Comparison of ENCODE assay signal across 10 cellular contexts in the genomic region with DNA sequence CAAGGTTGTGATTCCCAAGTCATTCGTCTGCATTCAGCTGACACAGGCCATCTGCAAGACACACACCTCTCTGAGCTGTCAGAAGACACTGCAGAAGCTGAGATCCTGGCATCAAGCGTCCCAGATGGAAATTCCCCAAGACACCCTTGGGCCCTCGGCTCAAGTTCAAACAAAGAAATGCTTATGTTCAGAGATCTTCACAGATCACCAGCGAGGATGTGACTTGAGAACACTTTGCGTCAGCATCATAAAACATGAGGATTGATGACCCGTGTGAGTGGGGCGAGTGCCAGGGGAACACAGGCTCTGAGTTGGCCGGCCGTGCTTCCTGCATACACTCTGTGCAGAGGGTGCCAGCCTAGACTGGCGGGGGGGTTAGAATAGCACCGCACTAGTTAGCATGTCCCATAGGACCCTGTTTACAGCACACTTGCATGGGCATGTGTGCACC. TPM values are rescaled to one million over a fixed set of nuclear protein-coding genes. Genes with fewer than 3 reads are reported as not detected.
DNase-seq lines count a peak whose midpoint lies in the region; ATAC-seq, FAIRE-seq and TF ChIP-seq lines count a peak whose summit lies in the region.
"Had no signal": no experiment of that assay in that cellular context is flagged by ENCODE, and none has a peak within 500 bp of the region (broad histone marks: within the 10 kb centered on the region; RNA-seq: fewer than 3 reads in every experiment).

No MANE protein-coding gene starts in this region.

- no peak overlapping the region for H3K9ac ChIP-seq in BLaER1
- no peak overlapping the region for H3K9ac ChIP-seq in Karpas-422 (ENCODE audit: low read length)

- peak; percentile 53 for DNase-seq in Karpas-422
- peak; percentile 96 for DNase-seq in bronchial epithelial cell (ENCODE audit: low read depth)
- peak; percentile 57 for DNase-seq in nephron progenitor cell
- DNase-seq in NCI-H1694 treated with DMSO at 0.1 percent for 48 hours (lab: John Stamatoyannopoulos, UW) = no peak
- DNase-seq in left lobe of liver (ENCODE audit: low spot score) = no peak
- DNase-seq: NCI-H2107, retina had no signal

- H3K4me1 ChIP-seq in BLaER1 = peaks cover 12% of the 10 kb centered on the region
- H3K4me1 ChIP-seq in Karpas-422 (ENCODE audit: low read length) = peaks cover 10% of the 10 kb centered on the region

- H3K27me3 ChIP-seq in BLaER1 (no peaks in the 10 kb centered on the region), Karpas-422 (ENCODE audit: low read length) (no peaks in the 10 kb centered on the region), bronchial epithelial cell (ENCODE audit: control insufficient read depth, insufficient read depth, low read length) (no peaks in the 10 kb centered on the region)

- H3K27me3 Mint-ChIP-seq in nephron progenitor cell (ENCODE audit: low read depth, poor library complexity) = peaks cover 9% of the 10 kb centered on the region

- H3K36me3 ChIP-seq in BLaER1 (no peaks in the 10 kb centered on the region), Karpas-422 (ENCODE audit: insufficient read depth, low read length) (no peaks in the 10 kb centered on the region), bronchial epithelial cell (ENCODE audit: control insufficient read depth, insufficient read depth, low read length) (no peaks in the 10 kb centered on the region)

- no peak overlapping the region for H3K27ac ChIP-seq in BLaER1
- H3K27ac ChIP-seq in Karpas-422 (ENCODE audit: low read length) = no peak overlapping the region

- H3K4me3 Mint-ChIP-seq in nephron progenitor cell = no peak overlapping the region

- H3K4me3 ChIP-seq in BLaER1 (no peak overlapping the region), Karpas-422 (ENCODE audit: low read length) (no peak overlapping the region), bronchial epithelial cell (ENCODE audit: low read depth, low read length) (no peak overlapping the region)

- TF ChIP-seq CTCF in bronchial epithelial cell (IDR thresholded peaks at IDR 0.05; ENCODE audit: insufficient read depth, low read length, severe bottlenecking) = no peak
- TF ChIP-seq CTCF in nephron progenitor cell (IDR thresholded peaks at IDR 0.05) = no peak

- H3K36me3 Mint-ChIP-seq in nephron progenitor cell (ENCODE audit: low read depth) = no peaks in the 10 kb centered on the region

- H3K27ac Mint-ChIP-seq in nephron progenitor cell = peak overlapping the region; percentile 80

- no peaks in the 10 kb centered on the region for H3K9me3 ChIP-seq in BLaER1
- H3K9me3 ChIP-seq in Karpas-422 (ENCODE audit: low read length) = no peaks in the 10 kb centered on the region

- H3K9me2 ChIP-seq in Karpas-422 (replicated peaks; ENCODE audit: insufficient read depth, low read length) = no peaks in the 10 kb centered on the region

- peak; percentile 95 for FAIRE-seq in bronchial epithelial cell (lab: Jason Lieb, UNC)

- no peaks in the 10 kb centered on the region for H4K20me1 ChIP-seq in BLaER1
- H4K20me1 ChIP-seq in Karpas-422 (ENCODE audit: insufficient read depth, low read depth, low read length) = no peaks in the 10 kb centered on the region

- H3K4me1 Mint-ChIP-seq in nephron progenitor cell = peaks cover 33% of the 10 kb centered on the region

- peak overlapping the region; percentile 43 for H3K4me2 ChIP-seq in BLaER1
- no peak overlapping the region for H3K4me2 ChIP-seq in Karpas-422 (ENCODE audit: low read depth, low read length, poor library complexity, severe bottlenecking)

- H3K9me3 Mint-ChIP-seq in nephron progenitor cell = peaks cover 23% of the 10 kb centered on the region

- H2AFZ ChIP-seq in Karpas-422 (ENCODE audit: low read length) = no peak overlapping the region

- no peaks in the 10 kb centered on the region for H3K79me2 ChIP-seq in Karpas-422 (ENCODE audit: low read length)

- ATAC-seq in GM18517 (IDR thresholded peaks at IDR 0.05; ENCODE audit: unreplicated experiment) (no peak), left lobe of liver (no peak), HG02623 (IDR thresholded peaks at IDR 0.05; ENCODE audit: unreplicated experiment) (no peak)

RNA-seq across cellular contexts. Expression of a gene that starts 36.8 kb away (rescaled TPM):
- total RNA-seq in Karpas-422 (2014; rRNA removed; shearing (Covaris generic); ENCODE audit: low replicate concordance) = 0.18 TPM in 1 of 2 replicates, not detected in the other
- total RNA-seq in bronchial epithelial cell = under 0.01 and 0.51 TPM in 2 replicates
- total RNA-seq in left lobe of liver = 1.6 TPM

RNA-seq across cellular contexts. Expression of a gene that starts 59.7 kb away (rescaled TPM):
- 0.07 and 0.72 TPM in 2 replicates for total RNA-seq in Karpas-422 (2014; rRNA removed; shearing (Covaris generic); ENCODE audit: low replicate concordance)
- total RNA-seq in bronchial epithelial cell (10.8 and 41.6 TPM in 2 replicates), left lobe of liver (1.1 TPM)

Comparison
In these comparisons a context has a peak if more than half of its experiments do, and no peak if none do; other contexts are left out.
1. DNase-seq: peak in Karpas-422 (single experiment), bronchial epithelial cell (single experiment) and nephron progenitor cell (single experiment); none in NCI-H1694 treated with DMSO at 0.1 percent for 48 hours (single experiment) and left lobe of liver (single experiment).